ENCODE assay signal across 27 cellular contexts in genomic region chr11:78205691-78206090, GRCh38.
"Had no signal": no experiment of that assay in that cellular context is flagged by ENCODE, and none has a peak within 500 bp of the region (broad histone marks: within the 10 kb centered on the region; RNA-seq: fewer than 3 reads in every experiment).

No MANE protein-coding gene starts in this region.

- H3K4me1 ChIP-seq: vagina had no signal

- H3K9me3 ChIP-seq: esophagus squamous epithelium, mucosa of descending colon, ovary, psoas muscle, thoracic aorta, vagina had no signal

- H3K9me3 Mint-ChIP-seq: immature natural killer cell; memory B cell; naive B cell; stimulated activated naive B cell treated with anti-CD40 and anti-IgM and Interleukin-4, amounts not matched to agents 10 μg/mL and 1 μg/mL and 100 μg/mL, for 72 hours; stimulated activated naive CD8-positive, alpha-beta T cell treated with anti-CD3 and anti-CD28 coated beads, Interleukin-15, Interleukin-2, amounts not matched to agents 100 ng/mL and 50 ng/mL, for 24 hours had no signal

- H3K27me3 ChIP-seq: esophagus squamous epithelium, ovary, vagina had no signal

- H3K36me3 ChIP-seq: ovary had no signal

- H3K27ac Mint-ChIP-seq: immature natural killer cell; memory B cell; mesothelial cell of epicardium; stimulated activated naive B cell treated with anti-CD40 and anti-IgM and Interleukin-4, amounts not matched to agents 10 μg/mL and 1 μg/mL and 100 μg/mL, for 72 hours; stimulated activated naive CD8-positive, alpha-beta T cell treated with anti-CD3 and anti-CD28 coated beads, Interleukin-15, Interleukin-2, amounts not matched to agents 100 ng/mL and 50 ng/mL, for 24 hours had no signal

- DNase-seq: dermis blood vessel endothelial cell; effector memory CD4-positive, alpha-beta T cell; erythroblast; esophagus squamous epithelium; hypothalamus; immature natural killer cell; islet precursor cell; kidney glomerular epithelial cell; left colon; mucosa of descending colon; naive B cell; occipital lobe; psoas muscle; stimulated activated CD4-positive, alpha-beta T cell treated with anti-CD3 and anti-CD28 coated beads, Interleukin-15, amount 100 ng/mL, for 24 hours; stimulated activated CD4-positive, alpha-beta T cell treated with anti-CD3 and anti-CD28 coated beads, Interleukin-2, amount 100 ng/mL, for 48 hours; stimulated activated naive B cell treated with anti-CD40 and anti-IgM and Interleukin-4, amounts not matched to agents 10 μg/mL and 1 μg/mL and 100 μg/mL, for 72 hours; trophoblast cell had no signal

- H3K4me3 ChIP-seq: coronary artery, esophagus squamous epithelium, lung, mucosa of descending colon, ovary, psoas muscle, skin epidermis, thoracic aorta, vagina had no signal

- H3K27me3 Mint-ChIP-seq: memory B cell; naive B cell; stimulated activated naive B cell treated with anti-CD40 and anti-IgM and Interleukin-4, amounts not matched to agents 10 μg/mL and 1 μg/mL and 100 μg/mL, for 72 hours; stimulated activated naive CD8-positive, alpha-beta T cell treated with anti-CD3 and anti-CD28 coated beads, Interleukin-15, Interleukin-2, amounts not matched to agents 100 ng/mL and 50 ng/mL, for 24 hours had no signal

- H3K27ac ChIP-seq: coronary artery, esophagus squamous epithelium, ovary, psoas muscle, skin epidermis, thoracic aorta, vagina had no signal

- H3K4me3 Mint-ChIP-seq: immature natural killer cell; memory B cell; mesothelial cell of epicardium; naive B cell; stimulated activated naive B cell treated with anti-CD40 and anti-IgM and Interleukin-4, amounts not matched to agents 10 μg/mL and 1 μg/mL and 100 μg/mL, for 72 hours; stimulated activated naive CD8-positive, alpha-beta T cell treated with anti-CD3 and anti-CD28 coated beads, Interleukin-15, Interleukin-2, amounts not matched to agents 100 ng/mL and 50 ng/mL, for 24 hours had no signal

- H3K4me1 Mint-ChIP-seq: mesothelial cell of epicardium had no signal

- ATAC-seq: left colon; mucosa of descending colon; psoas muscle; right cardiac atrium; stimulated activated naive B cell treated with anti-CD40 and anti-IgM and Interleukin-4, amounts not matched to agents 10 μg/mL and 1 μg/mL and 100 μg/mL, for 72 hours had no signal
